Comparison of ENCODE assay signal across 16 cellular contexts in genomic region chr1:208135354-208135753, GRCh38.
A peak's percentile ranks its signal among the peaks of the same experiment; 100 is the strongest.
DNase-seq lines count a peak whose midpoint lies in the region; ATAC-seq, FAIRE-seq and TF ChIP-seq lines count a peak whose summit lies in the region.
"Had no signal": no experiment of that assay in that cellular context is flagged by ENCODE, and none has a peak within 500 bp of the region (broad histone marks: within the 10 kb centered on the region; RNA-seq: fewer than 3 reads in every experiment).

No MANE protein-coding gene starts in this region.

- no peaks in the 10 kb centered on the region for H3K79me2 ChIP-seq in HepG2 (ENCODE audit: insufficient read depth, low read length)
- H3K79me2 ChIP-seq in GM23338 (replicated peaks; ENCODE audit: insufficient read depth) = no peaks in the 10 kb centered on the region

- no peaks in the 10 kb centered on the region for H3F3A ChIP-seq in GM23338 (replicated peaks; ENCODE audit: low read depth)

- H2AFZ ChIP-seq in HepG2 (ENCODE audit: low read length) (no peak overlapping the region), GM23338 (no peak overlapping the region)

- no peaks in the 10 kb centered on the region for H3K27me3 ChIP-seq in HepG2 (ENCODE audit: control insufficient read depth in 1 of 2, insufficient read depth in 2 of 2, low read length in 2 of 2)
- peaks cover 10% of the 10 kb centered on the region for H3K27me3 ChIP-seq in GM23338 (ENCODE audit: insufficient read depth)
- H3K27me3 ChIP-seq: body of pancreas, SJCRH30 had no signal

- no peak for TF ChIP-seq POLR2A in NB4 (IDR thresholded peaks at IDR 0.05; ENCODE audit: extremely low read depth, insufficient read length)
- no peak for TF ChIP-seq POLR2A in HepG2 (IDR thresholded peaks at IDR 0.05; ENCODE audit: insufficient read depth in 1 of 2, low read depth in 2 of 2, low read length in 2 of 2)

- in situ Hi-C loops in HepG2 (cut with HindIII; ENCODE audit: extremely low pct_ligation_motif_present, low pct_unique_long_range_greater_than_20kb) = no loop called here

- 0% methylated on average over 2 of the region's 2 CpGs for WGBS in HepG2 (ENCODE audit: low lambda C conversion rate)

- POLR2A ChIA-PET in AG04449 (lab: Yijun Ruan, JAX) = no interaction called here
- POLR2A ChIA-PET in HepG2 (lab: Yijun Ruan, JAX) = interaction anchor here (1.1 kb wide), 1 partner anchor 23 kb away, joined by 3 read pairs; no protein-coding TSS in a partner anchor

- H3K27ac Mint-ChIP-seq in chondrocyte (ENCODE audit: unreplicated experiment) (peak overlapping the region; percentile 83), GM23338 (no peak overlapping the region; the same call in 1 of the 2 replicates)

- no peaks in the 10 kb centered on the region for H3K9me3 Mint-ChIP-seq in chondrocyte (ENCODE audit: low read depth)
- no peaks in the 10 kb centered on the region for H3K9me3 Mint-ChIP-seq in GM23338

- CTCF ChIA-PET in AG04449 (lab: Yijun Ruan, JAX) = interaction anchor here (0.8 to 12.3 kb wide), 16 partner anchors 9 to 114 kb away, joined by 3 to 151 read pairs (median 4); no protein-coding TSS in a partner anchor
- CTCF ChIA-PET in HepG2 (lab: Yijun Ruan, JAX; ENCODE audit: low intra/inter-chr PET ratio, low total read pairs) = no interaction called here

- no peak for TF ChIP-seq CTCF in AG04449 (IDR thresholded peaks at IDR 0.05; ENCODE audit: insufficient read depth, low read length, missing control alignments)
- no peak for TF ChIP-seq CTCF in NB4 (IDR thresholded peaks at IDR 0.05; ENCODE audit: low read depth, low read length)
- TF ChIP-seq CTCF in chondrocyte (IDR thresholded peaks at IDR 0.05) = no peak
- no peak for TF ChIP-seq CTCF in HepG2 (CRISPR knock-in tag; IDR thresholded peaks at IDR 0.05)
- no peak for TF ChIP-seq CTCF in GM23338 (conservative IDR thresholded peaks at IDR 0.05; ENCODE audit: low read depth in 2 of 2)

- H3K4me1 Mint-ChIP-seq in chondrocyte (ENCODE audit: low read depth) = peaks cover 54% of the 10 kb centered on the region
- H3K4me1 Mint-ChIP-seq in GM23338 = peaks cover 48% of the 10 kb centered on the region

- DNase-seq in AG04449 (ENCODE audit: low read depth, low spot score) (peak; percentile 24), NB4 (ENCODE audit: low read depth) (peak; percentile 59), chondrocyte (ENCODE audit: low spot score) (no peak), HepG2 (ENCODE audit: low spot score) (peak; percentile 59), islet precursor cell (no peak), GM23338 (ENCODE audit: low spot score) (no peak)
- DNase-seq: activated effector memory CD4-positive, alpha-beta T cell treated with anti-CD3 and anti-CD28 coated beads, Interleukin-2, amount 50 U/mL, for 16 hours; body of pancreas; hypothalamus; Kasumi-1; NCI-H187; SJCRH30 had no signal

- H3K4me3 ChIP-seq in AG04449 (ENCODE audit: low read depth, low read length) (no peak overlapping the region), NB4 (ENCODE audit: low read depth, low read length) (no peak overlapping the region), HepG2 (replicated peaks in 1 of 3; ENCODE audit: insufficient read depth in 1 of 3, low read depth in 2 of 3, low read length in 3 of 3) (no peak overlapping the region), GM23338 (no peak overlapping the region)
- H3K4me3 ChIP-seq: body of pancreas, lung, SJCRH30 had no signal

- no peak overlapping the region for H3K4me3 Mint-ChIP-seq in chondrocyte (ENCODE audit: unreplicated experiment)
- no peak overlapping the region for H3K4me3 Mint-ChIP-seq in GM23338

- peak; percentile 53 for FAIRE-seq in HepG2 (lab: Jason Lieb, UNC)
- FAIRE-seq: H1 had no signal

- H3K27ac ChIP-seq in HepG2 (ENCODE audit: extremely low read length, insufficient read depth, low read length) = no peak overlapping the region
- no peak overlapping the region for H3K27ac ChIP-seq in GM23338 (ENCODE audit: low read depth)
- H3K27ac ChIP-seq: body of pancreas, SJCRH30 had no signal

- intact Hi-C loops in HepG2 (cut with micrococcal nuclease; ENCODE audit: unreplicated experiment) = no loop called here

- H3K36me3 ChIP-seq in HepG2 (replicated peaks in 1 of 2; ENCODE audit: control insufficient read depth in 1 of 2, insufficient read depth in 2 of 2, low read length in 2 of 2) (no peaks in the 10 kb centered on the region), GM23338 (ENCODE audit: insufficient read depth) (no peaks in the 10 kb centered on the region)

- H3K9me3 ChIP-seq in HepG2 (ENCODE audit: low read length) = no peaks in the 10 kb centered on the region
- H3K9me3 ChIP-seq: body of pancreas, SJCRH30 had no signal

- TF ChIP-seq EP300 in HepG2 (IDR thresholded peaks at IDR 0.05; ENCODE audit: low read depth in 2 of 2, low read length in 2 of 2) = no peak; a peak in 1 of 4 replicates
- TF ChIP-seq EP300 in HepG2 (CRISPR knock-in tag; IDR thresholded peaks at IDR 0.05; ENCODE audit: borderline replicate concordance) = no peak

- BruUV-seq in HepG2 (replicated peaks; lab: Mats Ljungman, UMichigan) = no TSS peak

- no peak for TF ChIP-seq RAD21 in HepG2 (CRISPR knock-in tag; IDR thresholded peaks at IDR 0.05)

- H3K36me3 Mint-ChIP-seq in chondrocyte (ENCODE audit: low read depth) = peaks cover 5% of the 10 kb centered on the region
- no peaks in the 10 kb centered on the region for H3K36me3 Mint-ChIP-seq in GM23338 (ENCODE audit: low read depth)

- H3K9me2 ChIP-seq in GM23338 (ENCODE audit: insufficient read depth) = no peaks in the 10 kb centered on the region

- H3K4me1 ChIP-seq in HepG2 (ENCODE audit: insufficient read depth, low read length) = peaks cover 32% of the 10 kb centered on the region
- peaks cover 36% of the 10 kb centered on the region for H3K4me1 ChIP-seq in GM23338 (ENCODE audit: insufficient read depth)

- H3K27me3 Mint-ChIP-seq in chondrocyte (ENCODE audit: low read depth) = no peaks in the 10 kb centered on the region
- H3K27me3 Mint-ChIP-seq in GM23338 (ENCODE audit: insufficient read depth, low read depth, poor library complexity) = peaks cover 14% of the 10 kb centered on the region

- ATAC-seq in HepG2 (peak; percentile 70), GM21381 (IDR thresholded peaks at IDR 0.05; ENCODE audit: unreplicated experiment) (no peak), GM18867 (IDR thresholded peaks at IDR 0.05; ENCODE audit: unreplicated experiment) (no peak), GM23338 (no peak)
- ATAC-seq: body of pancreas had no signal

- H4K20me1 ChIP-seq in HepG2 (ENCODE audit: insufficient read depth, low read length) (no peaks in the 10 kb centered on the region), GM23338 (replicated peaks; ENCODE audit: insufficient read depth) (no peaks in the 10 kb centered on the region)

- H3K4me2 ChIP-seq in HepG2 (ENCODE audit: low read depth, low read length) (no peak overlapping the region), GM23338 (no peak overlapping the region)

- no peak overlapping the region for H3K9ac ChIP-seq in HepG2 (ENCODE audit: insufficient read depth, low read depth, low read length)

TF ChIP-seq in HepG2, 621 proteins besides CTCF, POLR2A, EP300 and RAD21 (continues in another document):
- TF ChIP-seq ZNF784 (CRISPR knock-in tag; IDR thresholded peaks at IDR 0.05; ENCODE audit: borderline replicate concordance) (no peak), TBX2 (CRISPR knock-in tag; IDR thresholded peaks at IDR 0.05; ENCODE audit: borderline replicate concordance) (peak; percentile 24; the same call in 1 of the 2 replicates), CEBPB (IDR thresholded peaks at IDR 0.05; ENCODE audit: borderline replicate concordance, low read depth, low read length) (peak; percentile 94)

TF ChIP-seq in GM23338, 12 proteins besides CTCF, POLR2A, EP300 and RAD21 (continues in another document):
- TF ChIP-seq EZH2 (IDR thresholded peaks at IDR 0.05; ENCODE audit: low read depth, unreplicated experiment) (no peak), POLR2AphosphoS5 (IDR thresholded peaks at IDR 0.05; ENCODE audit: low read depth) (no peak), EZH2phosphoT487 (IDR thresholded peaks at IDR 0.05; ENCODE audit: unreplicated experiment) (no peak), REST (IDR thresholded peaks at IDR 0.05; ENCODE audit: unreplicated experiment) (no peak)

Comparison
In these comparisons a context has a peak if more than half of its experiments do, and no peak if none do; other contexts are left out.
1. DNase-seq: peak in AG04449 (single experiment), NB4 (single experiment) and HepG2 (single experiment); none in chondrocyte (single experiment), islet precursor cell (single experiment) and GM23338 (single experiment).